In genomic region chr10:29470355-29470705, GRCh38 we compare ENCODE assay signal across 8 cellular contexts.
DNase-seq lines count a peak whose midpoint lies in the region; ATAC-seq and TF ChIP-seq lines count a peak whose summit lies in the region.

No MANE protein-coding gene starts in this region.

- POLR2A ChIA-PET in AG04449 (lab: Yijun Ruan, JAX), result interaction anchor here (0.6 kb wide), 1 partner anchor 39 kb away, joined by 3 read pairs; no protein-coding TSS in a partner anchor
- POLR2A ChIA-PET in activated CD4-positive, alpha-beta memory T cell treated with anti-CD3 and anti-CD28 coated beads, Interleukin-2, amount 10 ng/mL, durations not matched to agents 7 days and 5 days (lab: Charles Lee), result no interaction called here

- CTCF ChIA-PET in AG04449 (lab: Yijun Ruan, JAX), result interaction anchor here (0.6 to 2.2 kb wide), 10 partner anchors 9 to 84 kb away, joined by 3 to 13 read pairs (median 6); no protein-coding TSS in a partner anchor
- CTCF ChIA-PET in activated CD4-positive, alpha-beta memory T cell treated with anti-CD3 and anti-CD28 coated beads, Interleukin-2, amount 10 ng/mL, durations not matched to agents 7 days and 5 days (lab: Charles Lee), result no interaction called here

- H3K4me3 ChIP-seq in AG04449 (ENCODE audit: low read depth, low read length), result no peak overlapping the region
- no peak overlapping the region for H3K4me3 ChIP-seq in astrocyte of the spinal cord (ENCODE audit: low read depth, low read length)

- H3K27ac Mint-ChIP-seq in activated CD4-positive, alpha-beta memory T cell treated with anti-CD3 and anti-CD28 coated beads, Interleukin-2, amount 10 ng/mL, durations not matched to agents 7 days and 5 days, result no peak overlapping the region

- H3K27me3 Mint-ChIP-seq in activated CD4-positive, alpha-beta memory T cell treated with anti-CD3 and anti-CD28 coated beads, Interleukin-2, amount 10 ng/mL, durations not matched to agents 7 days and 5 days, result no peaks in the 10 kb centered on the region

- H3K36me3 Mint-ChIP-seq in activated CD4-positive, alpha-beta memory T cell treated with anti-CD3 and anti-CD28 coated beads, Interleukin-2, amount 10 ng/mL, durations not matched to agents 7 days and 5 days (ENCODE audit: low read depth), result peaks cover 20% of the 10 kb centered on the region

- DNase-seq in AG04449 (ENCODE audit: low read depth, low spot score) (no peak), astrocyte of the spinal cord (ENCODE audit: low read depth, low spot score) (no peak), left kidney (ENCODE audit: low read depth, low spot score) (peak; percentile 46), HT-29 (ENCODE audit: low spot score) (no peak), glomerular visceral epithelial cell (ENCODE audit: extremely low spot score) (no peak)
- DNase-seq in activated CD4-positive, alpha-beta memory T cell treated with anti-CD3 and anti-CD28 coated beads, Interleukin-2, amount 10 ng/mL, durations not matched to agents 7 days and 5 days, result no peak
- no peak for DNase-seq in effector CD4-positive, alpha-beta T cell

- no peaks in the 10 kb centered on the region for H3K9me3 Mint-ChIP-seq in activated CD4-positive, alpha-beta memory T cell treated with anti-CD3 and anti-CD28 coated beads, Interleukin-2, amount 10 ng/mL, durations not matched to agents 7 days and 5 days

- peaks cover 17% of the 10 kb centered on the region for H3K4me1 Mint-ChIP-seq in activated CD4-positive, alpha-beta memory T cell treated with anti-CD3 and anti-CD28 coated beads, Interleukin-2, amount 10 ng/mL, durations not matched to agents 7 days and 5 days

- ATAC-seq in GM18867 (IDR thresholded peaks at IDR 0.05; ENCODE audit: unreplicated experiment), result peak; percentile 65

- TF ChIP-seq CTCF in AG04449 (IDR thresholded peaks at IDR 0.05; ENCODE audit: insufficient read depth, low read length, missing control alignments) (peak; percentile 40), astrocyte of the spinal cord (IDR thresholded peaks at IDR 0.05; ENCODE audit: low read depth, low read length) (peak; percentile 67)

- in situ Hi-C loops in astrocyte of the spinal cord (cut with HindIII; ENCODE audit: low sequenced_read_pairs), result no loop called here

- H3K4me3 Mint-ChIP-seq in activated CD4-positive, alpha-beta memory T cell treated with anti-CD3 and anti-CD28 coated beads, Interleukin-2, amount 10 ng/mL, durations not matched to agents 7 days and 5 days, result no peak overlapping the region
